ENCODE assay signal across 7 cellular contexts in genomic region chr2:23559561-23560239, GRCh38.
"Had no signal": no experiment of that assay in that cellular context is flagged by ENCODE, and none has a peak within 500 bp of the region (broad histone marks: within the 10 kb centered on the region; RNA-seq: fewer than 3 reads in every experiment).

No MANE protein-coding gene starts in this region.

- H3K27me3 Mint-ChIP-seq: IgD-negative memory B cell had no signal

- H2AFZ ChIP-seq: GM23248 had no signal

- H3K9ac ChIP-seq: GM23248 had no signal

- H3K4me3 Mint-ChIP-seq: HFFc6, IgD-negative memory B cell had no signal

- DNase-seq: GM23248, GOT3, H7, HFFc6 had no signal

- H3K4me3 ChIP-seq: GM23248, HAP-1 had no signal

- H3K36me3 ChIP-seq: HAP-1 had no signal

- H3K27ac ChIP-seq: GM23248, HL-60 had no signal

- H3K9me3 Mint-ChIP-seq: HFFc6, IgD-negative memory B cell had no signal

- H3K9me3 ChIP-seq: HAP-1 had no signal

- H3K4me1 ChIP-seq: HAP-1 had no signal

- H3K27ac Mint-ChIP-seq: HFFc6, IgD-negative memory B cell had no signal
